In the genomic region with DNA sequence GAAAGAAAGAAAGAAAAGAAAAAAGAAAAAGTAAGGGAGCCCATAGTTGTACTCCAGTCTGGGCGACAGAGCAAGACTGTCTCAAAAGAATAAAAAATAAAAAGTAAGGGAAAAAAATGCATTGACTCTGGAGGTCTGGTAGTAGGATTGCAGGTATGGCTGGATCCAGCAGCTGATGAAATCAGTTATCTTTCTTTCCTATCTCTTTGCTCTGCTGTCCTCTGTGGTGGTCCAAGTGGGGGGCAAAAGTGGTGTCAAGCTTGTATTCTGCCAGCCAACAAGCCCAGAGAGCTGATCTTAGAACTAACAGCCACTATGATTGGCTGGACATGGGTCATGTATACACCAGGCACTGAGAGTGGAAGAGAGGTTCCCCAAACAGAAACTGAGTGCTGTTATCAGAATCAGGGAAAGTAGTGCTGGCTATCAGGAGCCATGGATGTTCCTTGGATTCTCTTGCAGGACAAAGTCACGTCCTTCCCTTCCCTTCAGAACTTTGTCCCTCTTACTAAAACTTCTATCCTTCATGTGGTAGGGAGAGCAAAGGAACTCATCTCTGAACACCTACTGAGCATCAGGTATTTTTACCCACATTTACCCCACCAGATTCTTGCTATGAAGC, we compare ENCODE assay signal across 17 cellular contexts. TPM values are rescaled to one million over a fixed set of nuclear protein-coding genes. Genes with fewer than 3 reads are reported as not detected.
A peak's percentile ranks its signal among the peaks of the same experiment; 100 is the strongest.
DNase-seq lines count a peak whose midpoint lies in the region; ATAC-seq, FAIRE-seq and TF ChIP-seq lines count a peak whose summit lies in the region.
"Had no signal": no experiment of that assay in that cellular context is flagged by ENCODE, and none has a peak within 500 bp of the region (broad histone marks: within the 10 kb centered on the region; RNA-seq: fewer than 3 reads in every experiment).

No MANE protein-coding gene starts in this region.

- TF ChIP-seq CTCF in endothelial cell of umbilical vein (IDR thresholded peaks at IDR 0.05; ENCODE audit: extremely low read depth in 1 of 2, insufficient read depth in 1 of 2, low read depth in 1 of 2, low read length in 2 of 2): no peak
- TF ChIP-seq CTCF in type B pancreatic cell (conservative IDR thresholded peaks at IDR 0.05): no peak

- no peaks in the 10 kb centered on the region for H4K20me1 ChIP-seq in endothelial cell of umbilical vein (replicated peaks; ENCODE audit: control insufficient read depth, extremely low read depth, insufficient read depth, low read length)

- no peak overlapping the region for H3K4me3 Mint-ChIP-seq in type B pancreatic cell

- H3K4me3 ChIP-seq in endothelial cell of umbilical vein (replicated peaks in 1 of 3; ENCODE audit: insufficient read depth in 1 of 3, low read depth in 1 of 3, low read length in 3 of 3) (no peak overlapping the region), MG63 (no peak overlapping the region)

- no peaks in the 10 kb centered on the region for H3K36me3 Mint-ChIP-seq in type B pancreatic cell
- H3K36me3 Mint-ChIP-seq: CD4-positive, alpha-beta memory T cell had no signal

- H3K9me3 Mint-ChIP-seq in type B pancreatic cell: no peaks in the 10 kb centered on the region

- H3K27me3 ChIP-seq in endothelial cell of umbilical vein (ENCODE audit: control insufficient read depth in 2 of 2, insufficient read depth in 2 of 2, low read length in 2 of 2) (no peaks in the 10 kb centered on the region), MG63 (no peaks in the 10 kb centered on the region)

- no peak for ATAC-seq in HG03565 (IDR thresholded peaks at IDR 0.05; ENCODE audit: unreplicated experiment)

- H3K9ac ChIP-seq in endothelial cell of umbilical vein (replicated peaks; ENCODE audit: extremely low read depth, insufficient read depth, low read length): no peak overlapping the region

- H3K9me1 ChIP-seq in endothelial cell of umbilical vein (replicated peaks; ENCODE audit: control insufficient read depth, extremely low read depth, insufficient read depth, low read length): no peaks in the 10 kb centered on the region

- intact Hi-C loops in endothelial cell of umbilical vein (cut with micrococcal nuclease): no loop called here

- H3K4me2 ChIP-seq in endothelial cell of umbilical vein (ENCODE audit: insufficient read depth, low read length): no peak overlapping the region

- peaks cover 15% of the 10 kb centered on the region for H3K4me1 Mint-ChIP-seq in type B pancreatic cell (ENCODE audit: unreplicated experiment)

- H3K27ac Mint-ChIP-seq in type B pancreatic cell: peak overlapping the region; percentile 59

- dilution Hi-C loops in endothelial cell of umbilical vein (cut with MboI; ENCODE audit: extremely low pct_ligation_motif_present, low sequenced_read_pairs): no loop called here

- peak; percentile 37 for DNase-seq in DMS 273 (lab: John Stamatoyannopoulos, UW; ENCODE audit: unreplicated experiment)
- no peak for DNase-seq in DMS 273 treated with DMSO at 0.1 percent for 48 hours (lab: John Stamatoyannopoulos, UW)
- no peak for DNase-seq in endothelial cell of umbilical vein (ENCODE audit: low read depth, low spot score)
- DNase-seq in type B pancreatic cell (ENCODE audit: extremely low spot score, unreplicated experiment): no peak
- DNase-seq in MG63: no peak
- DNase-seq: BE2C; CD4-positive, alpha-beta memory T cell; DMS79 treated with DMSO at 0.1 percent for 48 hours; KG1; NCI-H1436; NCI-H2029; NCI-H2171; NCI-H446; NCI-H69 had no signal

- CTCF ChIA-PET in endothelial cell of umbilical vein (lab: Charles Lee): no interaction called here

- FAIRE-seq in endothelial cell of umbilical vein (lab: Jason Lieb, UNC): peak; percentile 46

- POLR2A ChIA-PET in endothelial cell of umbilical vein (lab: Charles Lee): interaction anchor here (0.6 kb wide), 1 partner anchor 320 kb away, joined by 5 read pairs; no protein-coding TSS in a partner anchor

- no peak overlapping the region for H2AFZ ChIP-seq in endothelial cell of umbilical vein (ENCODE audit: low read depth, low read length)

- no TSS peak for BruUV-seq in endothelial cell of umbilical vein (replicated peaks; lab: Mats Ljungman, UMichigan)

- no peak overlapping the region for H3K27ac ChIP-seq in endothelial cell of umbilical vein (ENCODE audit: insufficient read depth, low read depth, low read length)

- H3K9me3 ChIP-seq in endothelial cell of umbilical vein (replicated peaks; ENCODE audit: control insufficient read depth, insufficient read depth, low read length) (no peaks in the 10 kb centered on the region), MG63 (no peaks in the 10 kb centered on the region)
- H3K9me3 ChIP-seq: BE2C had no signal

- H3K36me3 ChIP-seq in endothelial cell of umbilical vein (ENCODE audit: control insufficient read depth in 2 of 2, extremely low read depth in 1 of 2, insufficient read depth in 2 of 2, low read length in 2 of 2) (no peaks in the 10 kb centered on the region), MG63 (no peaks in the 10 kb centered on the region)
- H3K36me3 ChIP-seq: BE2C had no signal

- H3K4me1 ChIP-seq in endothelial cell of umbilical vein (ENCODE audit: control insufficient read depth, extremely low read depth, insufficient read depth, low read length): peaks cover 35% of the 10 kb centered on the region

- H3K79me2 ChIP-seq in endothelial cell of umbilical vein (ENCODE audit: control insufficient read depth, insufficient read depth, low read length): peaks cover 18% of the 10 kb centered on the region

- TF ChIP-seq POLR2A in endothelial cell of umbilical vein (IDR thresholded peaks at IDR 0.05; ENCODE audit: low read depth, low read length): no peak

- H3K27me3 Mint-ChIP-seq in type B pancreatic cell: no peaks in the 10 kb centered on the region

TF ChIP-seq in endothelial cell of umbilical vein, 7 proteins besides CTCF, POLR2A, EP300 and RAD21 (continues in another document):
- TF ChIP-seq, protein P1, sequence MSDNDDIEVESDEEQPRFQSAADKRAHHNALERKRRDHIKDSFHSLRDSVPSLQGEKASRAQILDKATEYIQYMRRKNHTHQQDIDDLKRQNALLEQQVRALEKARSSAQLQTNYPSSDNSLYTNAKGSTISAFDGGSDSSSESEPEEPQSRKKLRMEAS (IDR thresholded peaks at IDR 0.05; ENCODE audit: insufficient read depth, insufficient read length): no peak
- no peak for TF ChIP-seq POLR2AphosphoS5 (IDR thresholded peaks at IDR 0.05; ENCODE audit: insufficient read depth, low read depth, low read length)
- TF ChIP-seq MYC (IDR thresholded peaks at IDR 0.05; ENCODE audit: low read depth, low read length): no peak
- TF ChIP-seq JUN (IDR thresholded peaks at IDR 0.05; ENCODE audit: borderline replicate concordance, insufficient read depth, insufficient read length, low read depth): no peak
- TF ChIP-seq EZH2 (IDR thresholded peaks at IDR 0.05; ENCODE audit: borderline replicate concordance, low read depth, low read length, severe bottlenecking): no peak

RNA-seq across cellular contexts. Expression of gene FBLIM1, which starts 3.5 kb away (rescaled TPM):
- total RNA-seq in endothelial cell of umbilical vein (363 and 394 TPM in 2 replicates), type B pancreatic cell (ENCODE audit: low replicate concordance) (78.3 and 182 TPM in 2 replicates)
- polyA plus RNA-seq in endothelial cell of umbilical vein: 414 and 436 TPM in 2 replicates
- 349 and 462 TPM in 2 replicates for polyA plus RNA-seq in endothelial cell of umbilical vein (2011; cell fraction: cytosol; rRNA removed)
- polyA plus RNA-seq in endothelial cell of umbilical vein (2011; cell fraction: nucleus; rRNA removed): 354 and 389 TPM in 2 replicates
- 254 and 300 TPM in 2 replicates for polyA plus RNA-seq in endothelial cell of umbilical vein (2012)
- polyA minus RNA-seq in endothelial cell of umbilical vein: 209 and 240 TPM in 2 replicates
- polyA minus RNA-seq in endothelial cell of umbilical vein (2011; cell fraction: cytosol; rRNA and poly(A)+ RNA removed): 1.9 TPM
- polyA minus RNA-seq in endothelial cell of umbilical vein (2011; cell fraction: nucleus; rRNA and poly(A)+ RNA removed): 110 and 175 TPM in 2 replicates
- 17.5 and 23.1 TPM in 2 replicates for total RNA-seq in MG63 (2014; rRNA removed; shearing (Covaris generic); ENCODE audit: low replicate concordance)
- total RNA-seq: CD4-positive, alpha-beta memory T cell had no signal
- polyA plus RNA-seq: CD4-positive, alpha-beta memory T cell had no signal

RNA-seq across cellular contexts. Expression of gene TMEM82, which starts 12.8 kb away (rescaled TPM):
- total RNA-seq in endothelial cell of umbilical vein (not detected in 2 replicates), type B pancreatic cell (ENCODE audit: low replicate concordance) (1.1 TPM in 2 replicates)
- polyA plus RNA-seq in endothelial cell of umbilical vein: not detected in 2 replicates
- polyA plus RNA-seq in endothelial cell of umbilical vein (2011; cell fraction: cytosol; rRNA removed): not detected in 2 replicates
- polyA plus RNA-seq in endothelial cell of umbilical vein (2011; cell fraction: nucleus; rRNA removed): not detected in 2 replicates
- polyA plus RNA-seq in endothelial cell of umbilical vein (2012): 0.14 TPM in 1 of 2 replicates, not detected in the other
- not detected in 2 replicates for polyA minus RNA-seq in endothelial cell of umbilical vein
- not detected for polyA minus RNA-seq in endothelial cell of umbilical vein (2011; cell fraction: cytosol; rRNA and poly(A)+ RNA removed)
- polyA minus RNA-seq in endothelial cell of umbilical vein (2011; cell fraction: nucleus; rRNA and poly(A)+ RNA removed): not detected in 2 replicates
- not detected in 2 replicates for total RNA-seq in MG63 (2014; rRNA removed; shearing (Covaris generic); ENCODE audit: low replicate concordance)
- total RNA-seq: CD4-positive, alpha-beta memory T cell; G401; RPMI7951 had no signal
- polyA plus RNA-seq: CD4-positive, alpha-beta memory T cell had no signal

RNA-seq across cellular contexts. Expression of gene SLC25A34, which starts 19.1 kb away (rescaled TPM):
- total RNA-seq in endothelial cell of umbilical vein (0.76 and 1.1 TPM in 2 replicates), type B pancreatic cell (ENCODE audit: low replicate concordance) (2.4 and 3.8 TPM in 2 replicates)
- polyA plus RNA-seq in endothelial cell of umbilical vein: 0.90 and 1.4 TPM in 2 replicates
- polyA plus RNA-seq in endothelial cell of umbilical vein (2011; cell fraction: cytosol; rRNA removed): 0.28 and 0.59 TPM in 2 replicates
- 4.5 and 5.4 TPM in 2 replicates for polyA plus RNA-seq in endothelial cell of umbilical vein (2011; cell fraction: nucleus; rRNA removed)
- 0.41 and 0.49 TPM in 2 replicates for polyA plus RNA-seq in endothelial cell of umbilical vein (2012)
- 0.51 and 0.81 TPM in 2 replicates for polyA minus RNA-seq in endothelial cell of umbilical vein
- polyA minus RNA-seq in endothelial cell of umbilical vein (2011; cell fraction: cytosol; rRNA and poly(A)+ RNA removed): not detected
- 1.3 and 2.4 TPM in 2 replicates for polyA minus RNA-seq in endothelial cell of umbilical vein (2011; cell fraction: nucleus; rRNA and poly(A)+ RNA removed)
- total RNA-seq in MG63 (2014; rRNA removed; shearing (Covaris generic); ENCODE audit: low replicate concordance): not detected in 2 replicates

RNA-seq across cellular contexts. Expression of gene UQCRHL, which starts 52.3 kb away (rescaled TPM):
- total RNA-seq in endothelial cell of umbilical vein (1.4 and 1.8 TPM in 2 replicates), type B pancreatic cell (ENCODE audit: low replicate concordance) (2.1 and 2.3 TPM in 2 replicates)
- 0.64 and 0.92 TPM in 2 replicates for polyA plus RNA-seq in endothelial cell of umbilical vein
- 1.8 and 2.2 TPM in 2 replicates for polyA plus RNA-seq in endothelial cell of umbilical vein (2011; cell fraction: cytosol; rRNA removed)
- polyA plus RNA-seq in endothelial cell of umbilical vein (2011; cell fraction: nucleus; rRNA removed): 0.90 and 1.3 TPM in 2 replicates
- 3.3 and 8.5 TPM in 2 replicates for polyA plus RNA-seq in endothelial cell of umbilical vein (2012)
- polyA minus RNA-seq in endothelial cell of umbilical vein: 0.24 and 0.70 TPM in 2 replicates
- polyA minus RNA-seq in endothelial cell of umbilical vein (2011; cell fraction: cytosol; rRNA and poly(A)+ RNA removed): 2.8 TPM
- polyA minus RNA-seq in endothelial cell of umbilical vein (2011; cell fraction: nucleus; rRNA and poly(A)+ RNA removed): 0.29 and 0.48 TPM in 2 replicates
- 4.7 and 6.2 TPM in 2 replicates for total RNA-seq in MG63 (2014; rRNA removed; shearing (Covaris generic); ENCODE audit: low replicate concordance)
